Comparison of ENCODE assay signal across 1 cellular context in the genomic region with DNA sequence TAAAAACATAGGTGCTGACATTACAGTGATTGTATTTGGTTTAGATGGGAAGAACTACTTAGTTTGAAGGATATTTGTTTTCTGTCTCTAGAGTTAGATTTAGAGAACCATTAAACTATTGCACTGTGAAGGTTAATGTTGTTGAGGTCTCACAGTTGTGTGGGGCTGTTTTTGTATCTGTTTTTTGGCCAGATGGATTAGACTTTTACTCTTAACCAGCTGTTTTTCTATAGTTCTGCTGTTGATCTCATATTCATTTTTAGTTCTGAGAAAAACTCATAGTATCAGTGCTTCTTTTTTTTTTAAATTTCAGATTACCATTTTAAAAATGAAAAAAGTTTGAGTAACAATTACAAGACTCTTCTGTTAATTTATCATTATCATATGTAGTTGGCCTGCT.
TF ChIP-seq lines count a peak whose summit lies in the region.

No MANE protein-coding gene starts in this region.

TF ChIP-seq in GM23338, 12 proteins besides CTCF, POLR2A, EP300 and RAD21 (continued from another document):
- TF ChIP-seq, protein P1, sequence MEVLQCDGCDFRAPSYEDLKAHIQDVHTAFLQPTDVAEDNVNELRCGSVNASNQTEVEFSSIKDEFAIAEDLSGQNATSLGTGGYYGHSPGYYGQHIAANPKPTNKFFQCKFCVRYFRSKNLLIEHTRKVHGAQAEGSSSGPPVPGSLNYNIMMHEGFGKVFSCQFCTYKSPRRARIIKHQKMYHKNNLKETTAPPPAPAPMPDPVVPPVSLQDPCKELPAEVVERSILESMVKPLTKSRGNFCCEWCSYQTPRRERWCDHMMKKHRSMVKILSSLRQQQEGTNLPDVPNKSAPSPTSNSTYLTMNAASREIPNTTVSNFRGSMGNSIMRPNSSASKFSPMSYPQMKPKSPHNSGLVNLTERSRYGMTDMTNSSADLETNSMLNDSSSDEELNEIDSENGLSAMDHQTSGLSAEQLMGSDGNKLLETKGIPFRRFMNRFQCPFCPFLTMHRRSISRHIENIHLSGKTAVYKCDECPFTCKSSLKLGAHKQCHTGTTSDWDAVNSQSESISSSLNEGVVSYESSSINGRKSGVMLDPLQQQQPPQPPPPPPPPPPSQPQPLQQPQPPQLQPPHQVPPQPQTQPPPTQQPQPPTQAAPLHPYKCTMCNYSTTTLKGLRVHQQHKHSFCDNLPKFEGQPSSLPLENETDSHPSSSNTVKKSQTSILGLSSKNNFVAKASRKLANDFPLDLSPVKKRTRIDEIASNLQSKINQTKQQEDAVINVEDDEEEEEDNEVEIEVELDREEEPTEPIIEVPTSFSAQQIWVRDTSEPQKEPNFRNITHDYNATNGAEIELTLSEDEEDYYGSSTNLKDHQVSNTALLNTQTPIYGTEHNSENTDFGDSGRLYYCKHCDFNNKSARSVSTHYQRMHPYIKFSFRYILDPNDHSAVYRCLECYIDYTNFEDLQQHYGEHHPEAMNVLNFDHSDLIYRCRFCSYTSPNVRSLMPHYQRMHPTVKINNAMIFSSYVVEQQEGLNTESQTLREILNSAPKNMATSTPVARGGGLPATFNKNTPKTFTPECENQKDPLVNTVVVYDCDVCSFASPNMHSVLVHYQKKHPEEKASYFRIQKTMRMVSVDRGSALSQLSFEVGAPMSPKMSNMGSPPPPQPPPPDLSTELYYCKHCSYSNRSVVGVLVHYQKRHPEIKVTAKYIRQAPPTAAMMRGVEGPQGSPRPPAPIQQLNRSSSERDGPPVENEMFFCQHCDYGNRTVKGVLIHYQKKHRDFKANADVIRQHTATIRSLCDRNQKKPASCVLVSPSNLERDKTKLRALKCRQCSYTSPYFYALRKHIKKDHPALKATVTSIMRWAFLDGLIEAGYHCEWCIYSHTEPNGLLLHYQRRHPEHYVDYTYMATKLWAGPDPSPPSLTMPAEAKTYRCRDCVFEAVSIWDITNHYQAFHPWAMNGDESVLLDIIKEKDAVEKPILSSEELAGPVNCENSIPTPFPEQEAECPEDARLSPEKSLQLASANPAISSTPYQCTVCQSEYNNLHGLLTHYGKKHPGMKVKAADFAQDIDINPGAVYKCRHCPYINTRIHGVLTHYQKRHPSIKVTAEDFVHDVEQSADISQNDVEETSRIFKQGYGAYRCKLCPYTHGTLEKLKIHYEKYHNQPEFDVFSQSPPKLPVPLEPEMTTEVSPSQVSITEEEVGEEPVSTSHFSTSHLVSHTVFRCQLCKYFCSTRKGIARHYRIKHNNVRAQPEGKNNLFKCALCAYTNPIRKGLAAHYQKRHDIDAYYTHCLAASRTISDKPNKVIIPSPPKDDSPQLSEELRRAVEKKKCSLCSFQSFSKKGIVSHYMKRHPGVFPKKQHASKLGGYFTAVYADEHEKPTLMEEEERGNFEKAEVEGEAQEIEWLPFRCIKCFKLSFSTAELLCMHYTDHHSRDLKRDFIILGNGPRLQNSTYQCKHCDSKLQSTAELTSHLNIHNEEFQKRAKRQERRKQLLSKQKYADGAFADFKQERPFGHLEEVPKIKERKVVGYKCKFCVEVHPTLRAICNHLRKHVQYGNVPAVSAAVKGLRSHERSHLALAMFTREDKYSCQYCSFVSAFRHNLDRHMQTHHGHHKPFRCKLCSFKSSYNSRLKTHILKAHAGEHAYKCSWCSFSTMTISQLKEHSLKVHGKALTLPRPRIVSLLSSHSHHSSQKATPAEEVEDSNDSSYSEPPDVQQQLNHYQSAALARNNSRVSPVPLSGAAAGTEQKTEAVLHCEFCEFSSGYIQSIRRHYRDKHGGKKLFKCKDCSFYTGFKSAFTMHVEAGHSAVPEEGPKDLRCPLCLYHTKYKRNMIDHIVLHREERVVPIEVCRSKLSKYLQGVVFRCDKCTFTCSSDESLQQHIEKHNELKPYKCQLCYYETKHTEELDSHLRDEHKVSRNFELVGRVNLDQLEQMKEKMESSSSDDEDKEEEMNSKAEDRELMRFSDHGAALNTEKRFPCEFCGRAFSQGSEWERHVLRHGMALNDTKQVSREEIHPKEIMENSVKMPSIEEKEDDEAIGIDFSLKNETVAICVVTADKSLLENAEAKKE (CRISPR knock-in tag; IDR thresholded peaks at IDR 0.05) = no peak
- TF ChIP-seq ZNF114 (CRISPR knock-in tag; IDR thresholded peaks at IDR 0.05) = no peak
- no peak for TF ChIP-seq EZH2phosphoT487 (IDR thresholded peaks at IDR 0.05; ENCODE audit: unreplicated experiment)
- no peak for TF ChIP-seq NANOG (IDR thresholded peaks at IDR 0.05; ENCODE audit: borderline replicate concordance)
- TF ChIP-seq JUNB (IDR thresholded peaks at IDR 0.05; ENCODE audit: unreplicated experiment) = no peak
- TF ChIP-seq, protein P2, sequence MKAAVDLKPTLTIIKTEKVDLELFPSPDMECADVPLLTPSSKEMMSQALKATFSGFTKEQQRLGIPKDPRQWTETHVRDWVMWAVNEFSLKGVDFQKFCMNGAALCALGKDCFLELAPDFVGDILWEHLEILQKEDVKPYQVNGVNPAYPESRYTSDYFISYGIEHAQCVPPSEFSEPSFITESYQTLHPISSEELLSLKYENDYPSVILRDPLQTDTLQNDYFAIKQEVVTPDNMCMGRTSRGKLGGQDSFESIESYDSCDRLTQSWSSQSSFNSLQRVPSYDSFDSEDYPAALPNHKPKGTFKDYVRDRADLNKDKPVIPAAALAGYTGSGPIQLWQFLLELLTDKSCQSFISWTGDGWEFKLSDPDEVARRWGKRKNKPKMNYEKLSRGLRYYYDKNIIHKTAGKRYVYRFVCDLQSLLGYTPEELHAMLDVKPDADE (IDR thresholded peaks at IDR 0.05) = no peak
- no peak for TF ChIP-seq ZNF331 (CRISPR knock-in tag; IDR thresholded peaks at IDR 0.05; ENCODE audit: low read depth)
- no peak for TF ChIP-seq POLR2AphosphoS5 (IDR thresholded peaks at IDR 0.05; ENCODE audit: low read depth)
- TF ChIP-seq EZH2 (IDR thresholded peaks at IDR 0.05; ENCODE audit: low read depth, unreplicated experiment) = no peak
- TF ChIP-seq CREB1 (CRISPR knock-in tag; IDR thresholded peaks at IDR 0.05; ENCODE audit: low read depth) = no peak
